21 cellular contexts compared by ENCODE assay signal in genomic region chr4:4496604-4497372, GRCh38. TPM values are rescaled to one million over a fixed set of nuclear protein-coding genes. Genes with fewer than 3 reads are reported as not detected.
DNase-seq lines count a peak whose midpoint lies in the region; ATAC-seq, FAIRE-seq and TF ChIP-seq lines count a peak whose summit lies in the region.
"Had no signal": no experiment of that assay in that cellular context is flagged by ENCODE, and none has a peak within 500 bp of the region (broad histone marks: within the 10 kb centered on the region; RNA-seq: fewer than 3 reads in every experiment).

No MANE protein-coding gene starts in this region.

- H3K18ac ChIP-seq in H1 (ENCODE audit: extremely low read depth, low read length) (0 out of 2 replicates have a peak overlapping the region, but pooled peaks have one; percentile 7), mesendoderm (ENCODE audit: low read length) (no peak overlapping the region)

- H4K20me1 ChIP-seq in H1 (replicated peaks in 1 of 2; ENCODE audit: control insufficient read depth in 1 of 2, insufficient read depth in 2 of 2, low read length in 2 of 2), result peaks cover 0 to 1% of the 10 kb centered on the region in 2 experiments
- no peaks in the 10 kb centered on the region for H4K20me1 ChIP-seq in mammary epithelial cell (ENCODE audit: insufficient read depth, low read length)

- H3K79me1 ChIP-seq in H1 (ENCODE audit: low read depth, low read length) (no peaks in the 10 kb centered on the region), mesendoderm (ENCODE audit: low read length) (no peaks in the 10 kb centered on the region)

- no peak for TF ChIP-seq CTCF in H1 (IDR thresholded peaks at IDR 0.05; ENCODE audit: control extremely low read depth in 1 of 3, insufficient read depth in 1 of 3, low read depth in 1 of 3, low read length in 3 of 3)
- no peak for TF ChIP-seq CTCF in vagina (IDR thresholded peaks at IDR 0.05)
- no peak for TF ChIP-seq CTCF in mammary epithelial cell (conservative IDR thresholded peaks at IDR 0.05 in 1 of 2, IDR thresholded peaks at IDR 0.05 in 1 of 2; ENCODE audit: extremely low read depth in 1 of 2, insufficient read depth in 1 of 2, low read depth in 1 of 2, low read length in 2 of 2)
- TF ChIP-seq CTCF in endothelial cell (IDR thresholded peaks at IDR 0.05; ENCODE audit: unreplicated experiment), result no peak

- H2AK5ac ChIP-seq in H1 (ENCODE audit: low read depth, low read length), result no peak overlapping the region
- H2AK5ac ChIP-seq in mesendoderm (ENCODE audit: low read length), result no peak overlapping the region

- H3K4ac ChIP-seq in H1 (replicated peaks; ENCODE audit: insufficient read length, low read depth, low read length) (no peak overlapping the region), mesendoderm (ENCODE audit: low read depth, low read length) (no peak overlapping the region)

- H3K9ac ChIP-seq in H1 (replicated peaks in 1 of 4; ENCODE audit: extremely low read depth in 1 of 4, low read depth in 3 of 4, low read length in 3 of 4), result no peak overlapping the region
- H3K9ac ChIP-seq in mesendoderm (ENCODE audit: low read length), result no peak overlapping the region
- H3K9ac ChIP-seq in mammary epithelial cell (ENCODE audit: insufficient read depth, low read length), result no peak overlapping the region
- H3K9ac ChIP-seq: BLaER1 had no signal

- H3K23me2 ChIP-seq in H1 (ENCODE audit: low read depth, low read length), result no peaks in the 10 kb centered on the region

- no peak for FAIRE-seq in H1 (lab: Jason Lieb, UNC)
- FAIRE-seq: A549, urothelium cell line had no signal

- no peak for TF ChIP-seq POLR2A in H1 (IDR thresholded peaks at IDR 0.05; ENCODE audit: control extremely low read depth in 1 of 2, low read depth in 2 of 2, low read length in 2 of 2)
- no peak for TF ChIP-seq POLR2A in vagina (IDR thresholded peaks at IDR 0.05)

- H3K9me3 Mint-ChIP-seq in endothelial cell (ENCODE audit: unreplicated experiment), result no peaks in the 10 kb centered on the region
- H3K9me3 Mint-ChIP-seq: T-helper 1 cell treated with Interleukin-12 subunit alpha and Interleukin-12 subunit beta and Interleukin-4 antibody, amounts not matched to agents 30 μg/mL and 1 μg/mL, for 36 hours had no signal

- no peak overlapping the region for H2BK20ac ChIP-seq in H1 (ENCODE audit: low read length)

- no peaks in the 10 kb centered on the region for H3K4me1 Mint-ChIP-seq in endothelial cell (ENCODE audit: unreplicated experiment)

- H3K4me3 ChIP-seq in H1 (ENCODE audit: extremely low read depth in 1 of 4, insufficient read depth in 2 of 4, low read depth in 3 of 4, low read length in 4 of 4), result no peak overlapping the region
- no peak overlapping the region for H3K4me3 ChIP-seq in mesendoderm (ENCODE audit: low read length)
- H3K4me3 ChIP-seq in vagina, result no peak overlapping the region
- no peak overlapping the region for H3K4me3 ChIP-seq in mammary epithelial cell (replicated peaks in 1 of 3; ENCODE audit: insufficient read depth in 1 of 3, low read depth in 2 of 3, low read length in 3 of 3)
- H3K4me3 ChIP-seq: A549, BLaER1, cardiac muscle cell, right atrium auricular region had no signal

- DNase-seq in left cardiac atrium (no peak), Right ventricle myocardium inferior (ENCODE audit: missing footprints) (no peak), H1 (ENCODE audit: low read depth in 1 of 2, low spot score in 2 of 2) (no peak), mesendoderm (peak; percentile 7), vagina (ENCODE audit: extremely low spot score in 2 of 2) (no peak), mammary epithelial cell (no peak), NCI-H524 treated with DMSO at 0.1 percent for 48 hours (lab: John Stamatoyannopoulos, UW) (no peak), endothelial cell (ENCODE audit: low spot score) (no peak)
- DNase-seq: activated CD4-positive, alpha-beta T cell treated with anti-CD3 and anti-CD28 coated beads, Interleukin-2, amount 50 U/mL, for 1 hour; Calu3; NCI-H1417 treated with DMSO at 0.1 percent for 48 hours; NCI-H2171 treated with DMSO at 0.1 percent for 48 hours; SHP77 treated with DMSO at 0.1 percent for 48 hours had no signal

- no peak overlapping the region for H3K27ac ChIP-seq in H1 (ENCODE audit: low read depth, low read length)
- no peak overlapping the region for H3K27ac ChIP-seq in mesendoderm (ENCODE audit: low read depth, low read length)
- peak overlapping the region; percentile 68 for H3K27ac ChIP-seq in vagina
- H3K27ac ChIP-seq in mammary epithelial cell (ENCODE audit: insufficient read depth, low read depth, low read length), result no peak overlapping the region
- H3K27ac ChIP-seq: A549, BLaER1, cardiac muscle cell, right atrium auricular region had no signal

- no peak overlapping the region for H3K4me3 Mint-ChIP-seq in endothelial cell (ENCODE audit: unreplicated experiment)
- H3K4me3 Mint-ChIP-seq: T-helper 1 cell treated with Interleukin-12 subunit alpha and Interleukin-12 subunit beta and Interleukin-4 antibody, amounts not matched to agents 30 μg/mL and 1 μg/mL, for 36 hours had no signal

- intact Hi-C loops in left cardiac atrium (cut with DNase I) (no loop called here), Right ventricle myocardium inferior (cut with DNase I) (no loop called here), vagina (cut with DNase I) (loop anchor here (10.0 kb wide), 1 partner anchor 358 kb away; the partner anchor contains the start of gene MSX1), mammary epithelial cell (cut with micrococcal nuclease) (no loop called here)

- H2BK5ac ChIP-seq in H1 (ENCODE audit: low read depth, low read length) (no peak overlapping the region), mesendoderm (ENCODE audit: low read length) (no peak overlapping the region)

- H3K27ac Mint-ChIP-seq in endothelial cell (ENCODE audit: unreplicated experiment), result no peak overlapping the region
- H3K27ac Mint-ChIP-seq: T-helper 1 cell treated with Interleukin-12 subunit alpha and Interleukin-12 subunit beta and Interleukin-4 antibody, amounts not matched to agents 30 μg/mL and 1 μg/mL, for 36 hours had no signal

- H4K91ac ChIP-seq in H1 (replicated peaks; ENCODE audit: insufficient read length, low read length), result no peak overlapping the region

- no peaks in the 10 kb centered on the region for H3K36me3 Mint-ChIP-seq in endothelial cell (ENCODE audit: low read depth, unreplicated experiment)

- no peaks in the 10 kb centered on the region for H3K27me3 ChIP-seq in H1 (replicated peaks in 1 of 4; ENCODE audit: control insufficient read depth in 3 of 4, extremely low read depth in 1 of 4, insufficient read depth in 3 of 4, low read length in 3 of 4)
- no peaks in the 10 kb centered on the region for H3K27me3 ChIP-seq in mesendoderm (ENCODE audit: insufficient read depth, low read length, poor library complexity)
- no peaks in the 10 kb centered on the region for H3K27me3 ChIP-seq in vagina
- H3K27me3 ChIP-seq in mammary epithelial cell (ENCODE audit: insufficient read depth, low read length), result no peaks in the 10 kb centered on the region
- H3K27me3 ChIP-seq: BLaER1, cardiac muscle cell, right atrium auricular region had no signal

- WGBS in H1 (ENCODE audit: extremely low coverage in 1 of 2, insufficient coverage in 1 of 2, insufficient read length in 1 of 2, insufficient replicate concordance in 2 of 2, low coverage in 1 of 2, low lambda C conversion rate in 2 of 2, missing lambda C conversion rate in 1 of 2), 2 experiments, result 83% methylated on average over 9 of the region's 9 CpGs; no CpG with 5 or more reads in 1 of the 2 experiments
- WGBS in mesendoderm (ENCODE audit: extremely low coverage, insufficient coverage, low lambda C conversion rate), result no CpG with 5 or more reads among the region's 9 CpGs
- WGBS in mammary epithelial cell (ENCODE audit: low coverage, missing lambda C conversion rate), result 86% methylated on average over 7 of the region's 9 CpGs

- H2BK120ac ChIP-seq in H1 (replicated peaks; ENCODE audit: low read depth, low read length) (no peak overlapping the region), mesendoderm (ENCODE audit: low read depth, low read length) (no peak overlapping the region)

- H3K36me3 ChIP-seq in H1 (ENCODE audit: control insufficient read depth in 2 of 4, insufficient read depth in 4 of 4, low read length in 3 of 4) (no peaks in the 10 kb centered on the region), mesendoderm (ENCODE audit: control insufficient read depth, insufficient read depth, low read length) (no peaks in the 10 kb centered on the region), vagina (no peaks in the 10 kb centered on the region), mammary epithelial cell (ENCODE audit: insufficient read depth, low read length) (no peaks in the 10 kb centered on the region)
- H3K36me3 ChIP-seq: cardiac muscle cell, right atrium auricular region had no signal

- TF ChIP-seq EP300 in H1 (IDR thresholded peaks at IDR 0.05; ENCODE audit: borderline replicate concordance in 1 of 2, low read depth in 2 of 2, low read length in 2 of 2), result no peak

- H4K5ac ChIP-seq in H1 (ENCODE audit: insufficient read length, low read depth, low read length) (no peak overlapping the region), mesendoderm (ENCODE audit: low read length) (no peak overlapping the region)

- no peak overlapping the region for H2AFZ ChIP-seq in H1 (ENCODE audit: low read length)
- H2AFZ ChIP-seq in mammary epithelial cell (ENCODE audit: low read depth, low read length), result no peak overlapping the region

- H2BK15ac ChIP-seq in H1 (ENCODE audit: low read length) (no peak overlapping the region), mesendoderm (replicated peaks; ENCODE audit: low read depth) (no peak overlapping the region)

- H3K56ac ChIP-seq in H1 (replicated peaks; ENCODE audit: insufficient read length, low read depth, low read length) (no peak overlapping the region), mesendoderm (ENCODE audit: low read length) (no peak overlapping the region)

- H3K9me3 ChIP-seq in H1 (ENCODE audit: insufficient read depth in 2 of 2, low read depth in 1 of 2, low read length in 1 of 2) (no peaks in the 10 kb centered on the region), vagina (no peaks in the 10 kb centered on the region), mammary epithelial cell (replicated peaks; ENCODE audit: insufficient read depth, low read length) (no peaks in the 10 kb centered on the region)
- H3K9me3 ChIP-seq: A549, BLaER1, right atrium auricular region had no signal

- H3K4me1 ChIP-seq in H1 (replicated peaks in 1 of 4; ENCODE audit: control insufficient read depth in 3 of 4, insufficient read depth in 4 of 4, low read length in 3 of 4), result peaks cover 0 to 3% (median 0%) of the 10 kb centered on the region in 4 experiments; a peak in 1 of 7 replicates
- peaks cover 2% of the 10 kb centered on the region for H3K4me1 ChIP-seq in mesendoderm (ENCODE audit: control insufficient read depth, low read depth, low read length)
- H3K4me1 ChIP-seq in vagina, result peaks cover 25% of the 10 kb centered on the region
- H3K4me1 ChIP-seq in mammary epithelial cell (ENCODE audit: insufficient read depth, low read length), result no peaks in the 10 kb centered on the region

- no peak overlapping the region for H3K23ac ChIP-seq in H1 (ENCODE audit: insufficient read length)
- H3K23ac ChIP-seq in mesendoderm (ENCODE audit: low read length), result no peak overlapping the region

- no peak for TF ChIP-seq RAD21 in H1 (IDR thresholded peaks at IDR 0.05 in 1 of 2, conservative IDR thresholded peaks at IDR 0.05 in 1 of 2; ENCODE audit: low read depth in 2 of 2, low read length in 2 of 2)

- H3K14ac ChIP-seq in H1 (ENCODE audit: insufficient read length), result no peak overlapping the region

- POLR2A ChIA-PET in H1 (lab: Charles Lee; ENCODE audit: partially characterized antibody), result interaction anchor here (0.9 kb wide), 1 partner anchor 28 kb away, joined by 3 read pairs; no protein-coding TSS in a partner anchor

- BruUV-seq in mammary epithelial cell (replicated peaks; lab: Mats Ljungman, UMichigan), result no TSS peak

- H4K8ac ChIP-seq in H1 (ENCODE audit: extremely low read depth, insufficient read depth, low read length) (no peak overlapping the region), mesendoderm (ENCODE audit: low read depth, low read length) (no peak overlapping the region)

- peak; percentile 30 to 70 for ATAC-seq in left cardiac atrium
- ATAC-seq in Right ventricle myocardium inferior, result no peak
- ATAC-seq: A549, HCT116, left lobe of liver had no signal

- H3K27me3 Mint-ChIP-seq in endothelial cell (ENCODE audit: unreplicated experiment), result no peaks in the 10 kb centered on the region

- CTCF ChIA-PET in H1 (lab: Charles Lee; ENCODE audit: partially characterized antibody), result interaction anchor here (0.6 to 1.8 kb wide), 5 partner anchors 10 to 45 kb away, joined by 3 to 9 read pairs (median 3); partner anchors contain the start of gene STX18
- CTCF ChIA-PET in mammary epithelial cell (lab: Charles Lee; ENCODE audit: low non-redundant PET), result interaction anchor here (0.5 kb wide), 1 partner anchor 16 kb away, joined by 3 read pairs; no protein-coding TSS in a partner anchor

- H3K4me2 ChIP-seq in H1 (ENCODE audit: insufficient read depth in 1 of 2, low read depth in 2 of 2, low read length in 2 of 2) (no peak overlapping the region), mesendoderm (ENCODE audit: low read length) (no peak overlapping the region), mammary epithelial cell (ENCODE audit: insufficient read depth, low read depth, low read length) (no peak overlapping the region)
- H3K4me2 ChIP-seq: A549, BLaER1 had no signal

- H3K79me2 ChIP-seq in H1 (ENCODE audit: control insufficient read depth in 1 of 2, insufficient read depth in 2 of 2, low read length in 2 of 2) (0 out of 4 replicates have a peak, but pooled peaks cover 0 to under 1% of the 10 kb centered on the region in 2 experiments), mesendoderm (ENCODE audit: control insufficient read depth, insufficient read depth, low read length) (no peaks in the 10 kb centered on the region), mammary epithelial cell (ENCODE audit: insufficient read depth, low read length) (peaks cover 8% of the 10 kb centered on the region)

- dilution Hi-C loops in mammary epithelial cell (cut with HindIII; ENCODE audit: low sequenced_read_pairs), result no loop called here

- no peak overlapping the region for H2BK12ac ChIP-seq in H1 (ENCODE audit: low read depth, low read length)

- in situ Hi-C loops in mammary epithelial cell (cut with MboI; ENCODE audit: low sequenced_read_pairs in 2 of 2), result loop anchor here in 1 of 2 donors (25.0 kb wide), 2 partner anchors 366 to 491 kb away; partner anchors contain the start of gene MSX1

RNA-seq across cellular contexts. Expression of gene STX18, which starts 45.1 kb away (rescaled TPM):
- total RNA-seq in left cardiac atrium (10 to 100 TPM; 13.0 to 18.2 TPM), Right ventricle myocardium inferior (17.0 TPM), vagina (20.4 TPM), mammary epithelial cell (10 to 100 TPM; 17.7 to 25.0 TPM), endothelial cell (ENCODE audit: unreplicated experiment) (24.0 TPM)
- 18.3 and 20.0 TPM in 2 replicates for total RNA-seq in H1 (2021; fragmentation: NEBNext Ultra II Directional; extraction: Animal tissue kit (Norgen Biotek cat#: 25700))
- polyA plus RNA-seq in H1 (2011; rRNA removed) (9.8 and 14.6 TPM in 2 replicates), mammary epithelial cell (15.1 TPM)
- polyA plus RNA-seq in H1 (2011; cell fraction: cytosol; rRNA removed), result 15.2 TPM
- 13.5 TPM for polyA plus RNA-seq in H1 (2011; cell fraction: nucleus; rRNA removed)
- polyA plus RNA-seq in H1 (2012, experiment 1 of 2), result 15.6 to 17.3 TPM (median 16.7 TPM) in 4 replicates
- polyA plus RNA-seq in H1 (2012, experiment 2 of 2), result 4.7 TPM
- polyA plus RNA-seq in H1 (2013, experiment 1 of 2), result 14.5 TPM
- 13.5 TPM for polyA plus RNA-seq in H1 (2013, experiment 2 of 2)
- polyA minus RNA-seq in H1 (2011; rRNA and poly(A)+ RNA removed), result 13.0 and 13.2 TPM in 2 replicates
- polyA minus RNA-seq in H1 (2011; cell fraction: cytosol; rRNA and poly(A)+ RNA removed), result 9.8 TPM
- polyA minus RNA-seq in H1 (2011; cell fraction: nucleus; rRNA and poly(A)+ RNA removed), result 13.9 TPM
- polyA plus RNA-seq in mesendoderm (2013, experiment 1 of 2), result 19.9 TPM
- polyA plus RNA-seq in mesendoderm (2013, experiment 2 of 2), result 20.1 TPM
- polyA minus RNA-seq in mammary epithelial cell, result 3.9 TPM
